23 cellular contexts compared by ENCODE assay signal in the genomic region with DNA sequence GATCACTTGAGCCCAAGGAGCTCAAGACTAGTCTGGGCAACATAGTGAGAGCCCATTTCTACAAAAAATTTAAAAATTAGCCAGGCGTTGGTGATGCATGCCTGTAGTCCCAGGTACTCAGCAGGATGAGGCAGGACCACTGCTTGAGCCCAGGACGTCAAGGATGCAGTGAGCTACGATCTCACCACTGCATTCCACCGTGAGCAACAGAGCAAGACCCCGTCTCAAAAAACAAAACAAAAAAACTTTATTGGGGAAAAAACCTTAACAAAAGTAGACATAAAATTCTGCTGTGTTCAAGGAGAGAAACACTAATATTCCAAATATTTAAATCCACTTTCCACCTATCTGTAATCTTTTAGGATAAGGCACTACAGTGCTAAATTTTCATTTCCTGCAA.
"Had no signal": no experiment of that assay in that cellular context is flagged by ENCODE, and none has a peak within 500 bp of the region (broad histone marks: within the 10 kb centered on the region; RNA-seq: fewer than 3 reads in every experiment).

No MANE protein-coding gene starts in this region.

- FAIRE-seq: pancreas, small intestine had no signal

- H3K4me1 ChIP-seq: prostate gland had no signal

- ATAC-seq: natural killer cell treated with Interleukin-12 subunit alpha and Interleukin-12 subunit beta and Interleukin-15 and Interleukin-18, amount 100 ng/mL, for 72 hours; pancreas; right cardiac atrium; stimulated activated memory B cell treated with anti-CD40 and anti-IgM and Interleukin-4, amounts not matched to agents 10 μg/mL and 1 μg/mL and 100 μg/mL, for 72 hours; stimulated activated naive CD8-positive, alpha-beta T cell treated with anti-CD3 and anti-CD28 coated beads, Interleukin-15, amount 100 ng/mL, for 72 hours had no signal

- H3K9me3 ChIP-seq: left ventricle myocardium inferior, pancreas, prostate gland, sigmoid colon, spleen, tibial nerve, upper lobe of left lung, vagina had no signal

- H3K36me3 ChIP-seq: left ventricle myocardium inferior, pancreas, prostate gland, sigmoid colon, tibial nerve, upper lobe of left lung, vagina had no signal

- DNase-seq: islet precursor cell; left ventricle myocardium inferior; mesendoderm; naive B cell; nucleus accumbens; pancreas; posterior cingulate gyrus; retina; right cardiac atrium; sigmoid colon; small intestine; spleen; stimulated activated CD4-positive, alpha-beta T cell treated with anti-CD3 and anti-CD28 coated beads, Interleukin-4, amount 100 ng/mL, for 24 hours; stimulated activated naive CD4-positive, alpha-beta T cell treated with Interleukin-2 at 50 U/mL for 16 hours; stimulated activated naive CD8-positive, alpha-beta T cell treated with anti-CD3 and anti-CD28 coated beads, Interleukin-15, amount 100 ng/mL, for 72 hours; substantia nigra had no signal

- H3K4me3 ChIP-seq: left ventricle myocardium inferior, lung, pancreas, prostate gland, sigmoid colon, spleen, tibial nerve, upper lobe of left lung, vagina had no signal

- H3K27me3 ChIP-seq: pancreas, sigmoid colon, spleen, tibial nerve, upper lobe of left lung, vagina had no signal

- H3K27ac ChIP-seq: left ventricle myocardium inferior, pancreas, prostate gland, sigmoid colon, spleen, tibial nerve, upper lobe of left lung, vagina had no signal
